In the genomic region with DNA sequence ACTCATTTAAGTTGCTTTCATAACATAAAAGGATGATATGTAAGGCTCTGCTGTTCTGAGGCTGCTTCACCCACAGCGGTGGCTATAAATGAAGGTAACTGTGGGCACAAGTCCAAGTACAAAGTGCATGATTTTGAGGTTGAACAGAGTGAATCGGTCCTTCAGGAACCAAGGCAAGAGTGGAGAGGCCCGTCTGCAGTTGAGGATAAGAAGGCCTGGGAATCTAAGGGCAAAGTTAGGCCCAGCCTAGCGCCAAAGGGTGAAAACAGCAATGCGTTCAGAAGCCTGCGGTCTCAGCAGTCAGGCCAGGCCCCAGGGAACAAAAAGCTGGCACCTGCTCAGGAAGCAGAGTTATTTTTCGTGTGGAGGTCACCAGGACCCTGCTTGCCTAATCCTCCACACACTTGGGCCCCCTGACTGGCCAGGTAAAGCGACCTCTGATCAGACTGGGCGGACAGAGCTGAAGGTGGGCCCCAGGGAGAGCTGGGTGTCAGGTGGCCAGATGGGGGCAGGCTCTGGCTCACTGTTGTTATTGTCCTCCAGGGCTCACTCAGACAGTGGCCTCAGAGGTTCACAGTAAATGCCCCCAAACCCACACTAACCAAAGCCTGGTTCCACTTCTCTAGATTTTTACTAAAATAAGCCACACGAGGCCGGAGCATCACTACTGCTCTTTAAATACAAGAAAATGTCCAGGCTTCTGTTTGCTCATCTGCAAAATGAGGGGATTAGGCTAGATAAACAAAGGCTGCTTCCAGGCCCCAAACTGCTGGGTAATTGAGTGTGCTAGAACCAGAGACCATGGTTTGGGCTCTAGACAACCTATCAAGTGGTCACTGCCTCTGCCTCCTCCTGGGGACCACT, we compare ENCODE assay signal across 1 cellular context.
TF ChIP-seq lines count a peak whose summit lies in the region.

No MANE protein-coding gene starts in this region.

TF ChIP-seq in HepG2, 621 proteins besides CTCF, POLR2A, EP300 and RAD21 (continued from another document and continues in another):
- TF ChIP-seq, protein P1, sequence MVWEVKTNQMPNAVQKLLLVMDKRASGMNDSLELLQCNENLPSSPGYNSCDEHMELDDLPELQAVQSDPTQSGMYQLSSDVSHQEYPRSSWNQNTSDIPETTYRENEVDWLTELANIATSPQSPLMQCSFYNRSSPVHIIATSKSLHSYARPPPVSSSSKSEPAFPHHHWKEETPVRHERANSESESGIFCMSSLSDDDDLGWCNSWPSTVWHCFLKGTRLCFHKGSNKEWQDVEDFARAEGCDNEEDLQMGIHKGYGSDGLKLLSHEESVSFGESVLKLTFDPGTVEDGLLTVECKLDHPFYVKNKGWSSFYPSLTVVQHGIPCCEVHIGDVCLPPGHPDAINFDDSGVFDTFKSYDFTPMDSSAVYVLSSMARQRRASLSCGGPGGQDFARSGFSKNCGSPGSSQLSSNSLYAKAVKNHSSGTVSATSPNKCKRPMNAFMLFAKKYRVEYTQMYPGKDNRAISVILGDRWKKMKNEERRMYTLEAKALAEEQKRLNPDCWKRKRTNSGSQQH (CRISPR knock-in tag; IDR thresholded peaks at IDR 0.05; ENCODE audit: low read depth) = no peak; the same call in 1 of the 2 replicates
- TF ChIP-seq, protein P2, sequence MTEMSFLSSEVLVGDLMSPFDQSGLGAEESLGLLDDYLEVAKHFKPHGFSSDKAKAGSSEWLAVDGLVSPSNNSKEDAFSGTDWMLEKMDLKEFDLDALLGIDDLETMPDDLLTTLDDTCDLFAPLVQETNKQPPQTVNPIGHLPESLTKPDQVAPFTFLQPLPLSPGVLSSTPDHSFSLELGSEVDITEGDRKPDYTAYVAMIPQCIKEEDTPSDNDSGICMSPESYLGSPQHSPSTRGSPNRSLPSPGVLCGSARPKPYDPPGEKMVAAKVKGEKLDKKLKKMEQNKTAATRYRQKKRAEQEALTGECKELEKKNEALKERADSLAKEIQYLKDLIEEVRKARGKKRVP (CRISPR knock-in tag; IDR thresholded peaks at IDR 0.05) = no peak
- TF ChIP-seq HNRNPL (IDR thresholded peaks at IDR 0.05; ENCODE audit: low read depth, low read length) = peak; percentile 86
- TF ChIP-seq, protein P3, sequence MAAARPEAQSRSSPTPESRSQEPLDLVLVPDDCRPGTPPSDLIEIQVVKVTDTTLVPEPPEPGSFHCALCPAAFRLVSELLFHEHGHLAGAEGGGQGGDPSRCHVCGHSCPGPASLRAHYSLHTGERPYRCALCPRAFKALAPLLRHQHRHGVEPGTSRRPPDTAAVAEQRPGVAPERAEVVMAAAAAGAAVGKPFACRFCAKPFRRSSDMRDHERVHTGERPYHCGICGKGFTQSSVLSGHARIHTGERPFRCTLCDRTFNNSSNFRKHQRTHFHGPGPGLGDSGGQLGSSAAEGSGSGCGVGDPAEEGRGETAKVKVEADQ (CRISPR knock-in tag; IDR thresholded peaks at IDR 0.05; ENCODE audit: borderline replicate concordance) = peak; percentile 94; the same call in 1 of the 2 replicates
- no peak for TF ChIP-seq ZNF749 (CRISPR knock-in tag; IDR thresholded peaks at IDR 0.05; ENCODE audit: borderline replicate concordance)
- 0 out of 2 replicates have a peak, but pooled peaks have one; percentile 56 for TF ChIP-seq ZC3H4 (CRISPR knock-in tag; IDR thresholded peaks at IDR 0.05; ENCODE audit: borderline replicate concordance)
- TF ChIP-seq, protein P4, sequence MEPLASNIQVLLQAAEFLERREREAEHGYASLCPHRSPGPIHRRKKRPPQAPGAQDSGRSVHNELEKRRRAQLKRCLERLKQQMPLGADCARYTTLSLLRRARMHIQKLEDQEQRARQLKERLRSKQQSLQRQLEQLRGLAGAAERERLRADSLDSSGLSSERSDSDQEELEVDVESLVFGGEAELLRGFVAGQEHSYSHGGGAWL (CRISPR knock-in tag; IDR thresholded peaks at IDR 0.05) = peak; percentile 45
- TF ChIP-seq AKAP8 (CRISPR knock-in tag; IDR thresholded peaks at IDR 0.05) = no peak
- peak; percentile 88 for TF ChIP-seq CCDC6 (CRISPR knock-in tag; IDR thresholded peaks at IDR 0.05)
- TF ChIP-seq RFXAP (CRISPR knock-in tag; IDR thresholded peaks at IDR 0.05; ENCODE audit: borderline replicate concordance) = peak; percentile 88
- TF ChIP-seq, protein P5, sequence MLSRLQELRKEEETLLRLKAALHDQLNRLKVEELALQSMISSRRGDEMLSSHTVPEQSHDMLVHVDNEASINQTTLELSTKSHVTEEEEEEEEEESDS (CRISPR knock-in tag; IDR thresholded peaks at IDR 0.05; ENCODE audit: borderline replicate concordance) = 0 out of 2 replicates have a peak, but pooled peaks have one; percentile 8
- TF ChIP-seq ZNF761 (CRISPR knock-in tag; conservative IDR thresholded peaks at IDR 0.05) = 0 out of 2 replicates have a peak, but pooled peaks have one; percentile 20
- peak; percentile 74; the same call in 1 of the 2 replicates for TF ChIP-seq ZNF256 (CRISPR knock-in tag; conservative IDR thresholded peaks at IDR 0.05)
- TF ChIP-seq ZNF264 (CRISPR knock-in tag; IDR thresholded peaks at IDR 0.05) = peak; percentile 93
- TF ChIP-seq PCBP2 (optimal IDR thresholded peaks at IDR 0.05; ENCODE audit: low read depth, low read length, poor library complexity, severe bottlenecking) = no peak
- TF ChIP-seq ZC3H13 (CRISPR knock-in tag; IDR thresholded peaks at IDR 0.05) = no peak
- TF ChIP-seq RFXANK (CRISPR knock-in tag; IDR thresholded peaks at IDR 0.05) = no peak
- no peak for TF ChIP-seq NBN (conservative IDR thresholded peaks at IDR 0.05)
- TF ChIP-seq, protein P6, sequence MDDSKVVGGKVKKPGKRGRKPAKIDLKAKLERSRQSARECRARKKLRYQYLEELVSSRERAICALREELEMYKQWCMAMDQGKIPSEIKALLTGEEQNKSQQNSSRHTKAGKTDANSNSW (CRISPR knock-in tag; IDR thresholded peaks at IDR 0.05; ENCODE audit: borderline replicate concordance) = 0 out of 2 replicates have a peak, but pooled peaks have one; percentile 45
- TF ChIP-seq NCOA1 (CRISPR knock-in tag; IDR thresholded peaks at IDR 0.05) = peak; percentile 78; the same call in 1 of the 2 replicates
- TF ChIP-seq, protein P7, sequence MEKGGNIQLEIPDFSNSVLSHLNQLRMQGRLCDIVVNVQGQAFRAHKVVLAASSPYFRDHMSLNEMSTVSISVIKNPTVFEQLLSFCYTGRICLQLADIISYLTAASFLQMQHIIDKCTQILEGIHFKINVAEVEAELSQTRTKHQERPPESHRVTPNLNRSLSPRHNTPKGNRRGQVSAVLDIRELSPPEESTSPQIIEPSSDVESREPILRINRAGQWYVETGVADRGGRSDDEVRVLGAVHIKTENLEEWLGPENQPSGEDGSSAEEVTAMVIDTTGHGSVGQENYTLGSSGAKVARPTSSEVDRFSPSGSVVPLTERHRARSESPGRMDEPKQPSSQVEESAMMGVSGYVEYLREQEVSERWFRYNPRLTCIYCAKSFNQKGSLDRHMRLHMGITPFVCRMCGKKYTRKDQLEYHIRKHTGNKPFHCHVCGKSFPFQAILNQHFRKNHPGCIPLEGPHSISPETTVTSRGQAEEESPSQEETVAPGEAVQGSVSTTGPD (CRISPR knock-in tag; IDR thresholded peaks at IDR 0.05) = peak; percentile 79
- peak; percentile 83; the same call in 1 of the 2 replicates for TF ChIP-seq ZNF83 (CRISPR knock-in tag; IDR thresholded peaks at IDR 0.05; ENCODE audit: borderline replicate concordance)
- TF ChIP-seq ZNF251 (CRISPR knock-in tag; IDR thresholded peaks at IDR 0.05) = no peak; the same call in 1 of the 2 replicates
- TF ChIP-seq, protein P8, sequence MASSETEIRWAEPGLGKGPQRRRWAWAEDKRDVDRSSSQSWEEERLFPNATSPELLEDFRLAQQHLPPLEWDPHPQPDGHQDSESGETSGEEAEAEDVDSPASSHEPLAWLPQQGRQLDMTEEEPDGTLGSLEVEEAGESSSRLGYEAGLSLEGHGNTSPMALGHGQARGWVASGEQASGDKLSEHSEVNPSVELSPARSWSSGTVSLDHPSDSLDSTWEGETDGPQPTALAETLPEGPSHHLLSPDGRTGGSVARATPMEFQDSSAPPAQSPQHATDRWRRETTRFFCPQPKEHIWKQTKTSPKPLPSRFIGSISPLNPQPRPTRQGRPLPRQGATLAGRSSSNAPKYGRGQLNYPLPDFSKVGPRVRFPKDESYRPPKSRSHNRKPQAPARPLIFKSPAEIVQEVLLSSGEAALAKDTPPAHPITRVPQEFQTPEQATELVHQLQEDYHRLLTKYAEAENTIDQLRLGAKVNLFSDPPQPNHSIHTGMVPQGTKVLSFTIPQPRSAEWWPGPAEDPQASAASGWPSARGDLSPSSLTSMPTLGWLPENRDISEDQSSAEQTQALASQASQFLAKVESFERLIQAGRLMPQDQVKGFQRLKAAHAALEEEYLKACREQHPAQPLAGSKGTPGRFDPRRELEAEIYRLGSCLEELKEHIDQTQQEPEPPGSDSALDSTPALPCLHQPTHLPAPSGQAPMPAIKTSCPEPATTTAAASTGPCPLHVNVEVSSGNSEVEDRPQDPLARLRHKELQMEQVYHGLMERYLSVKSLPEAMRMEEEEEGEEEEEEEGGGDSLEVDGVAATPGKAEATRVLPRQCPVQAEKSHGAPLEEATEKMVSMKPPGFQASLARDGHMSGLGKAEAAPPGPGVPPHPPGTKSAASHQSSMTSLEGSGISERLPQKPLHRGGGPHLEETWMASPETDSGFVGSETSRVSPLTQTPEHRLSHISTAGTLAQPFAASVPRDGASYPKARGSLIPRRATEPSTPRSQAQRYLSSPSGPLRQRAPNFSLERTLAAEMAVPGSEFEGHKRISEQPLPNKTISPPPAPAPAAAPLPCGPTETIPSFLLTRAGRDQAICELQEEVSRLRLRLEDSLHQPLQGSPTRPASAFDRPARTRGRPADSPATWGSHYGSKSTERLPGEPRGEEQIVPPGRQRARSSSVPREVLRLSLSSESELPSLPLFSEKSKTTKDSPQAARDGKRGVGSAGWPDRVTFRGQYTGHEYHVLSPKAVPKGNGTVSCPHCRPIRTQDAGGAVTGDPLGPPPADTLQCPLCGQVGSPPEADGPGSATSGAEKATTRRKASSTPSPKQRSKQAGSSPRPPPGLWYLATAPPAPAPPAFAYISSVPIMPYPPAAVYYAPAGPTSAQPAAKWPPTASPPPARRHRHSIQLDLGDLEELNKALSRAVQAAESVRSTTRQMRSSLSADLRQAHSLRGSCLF (CRISPR knock-in tag; IDR thresholded peaks at IDR 0.05; ENCODE audit: borderline replicate concordance) = no peak; the same call in 1 of the 2 replicates
- TF ChIP-seq, protein P9, sequence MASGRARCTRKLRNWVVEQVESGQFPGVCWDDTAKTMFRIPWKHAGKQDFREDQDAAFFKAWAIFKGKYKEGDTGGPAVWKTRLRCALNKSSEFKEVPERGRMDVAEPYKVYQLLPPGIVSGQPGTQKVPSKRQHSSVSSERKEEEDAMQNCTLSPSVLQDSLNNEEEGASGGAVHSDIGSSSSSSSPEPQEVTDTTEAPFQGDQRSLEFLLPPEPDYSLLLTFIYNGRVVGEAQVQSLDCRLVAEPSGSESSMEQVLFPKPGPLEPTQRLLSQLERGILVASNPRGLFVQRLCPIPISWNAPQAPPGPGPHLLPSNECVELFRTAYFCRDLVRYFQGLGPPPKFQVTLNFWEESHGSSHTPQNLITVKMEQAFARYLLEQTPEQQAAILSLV (CRISPR knock-in tag; IDR thresholded peaks at IDR 0.05; ENCODE audit: borderline replicate concordance) = no peak
- no peak for TF ChIP-seq JDP2 (CRISPR knock-in tag; IDR thresholded peaks at IDR 0.05; ENCODE audit: borderline replicate concordance)
- TF ChIP-seq PRMT3 (CRISPR knock-in tag; IDR thresholded peaks at IDR 0.05; ENCODE audit: borderline replicate concordance, low read depth) = peak; percentile 58; the same call in 1 of the 2 replicates
- TF ChIP-seq TCF7 (IDR thresholded peaks at IDR 0.05; ENCODE audit: low read depth) = peak; percentile 15; the same call in 1 of the 2 replicates
- TF ChIP-seq, protein P10, sequence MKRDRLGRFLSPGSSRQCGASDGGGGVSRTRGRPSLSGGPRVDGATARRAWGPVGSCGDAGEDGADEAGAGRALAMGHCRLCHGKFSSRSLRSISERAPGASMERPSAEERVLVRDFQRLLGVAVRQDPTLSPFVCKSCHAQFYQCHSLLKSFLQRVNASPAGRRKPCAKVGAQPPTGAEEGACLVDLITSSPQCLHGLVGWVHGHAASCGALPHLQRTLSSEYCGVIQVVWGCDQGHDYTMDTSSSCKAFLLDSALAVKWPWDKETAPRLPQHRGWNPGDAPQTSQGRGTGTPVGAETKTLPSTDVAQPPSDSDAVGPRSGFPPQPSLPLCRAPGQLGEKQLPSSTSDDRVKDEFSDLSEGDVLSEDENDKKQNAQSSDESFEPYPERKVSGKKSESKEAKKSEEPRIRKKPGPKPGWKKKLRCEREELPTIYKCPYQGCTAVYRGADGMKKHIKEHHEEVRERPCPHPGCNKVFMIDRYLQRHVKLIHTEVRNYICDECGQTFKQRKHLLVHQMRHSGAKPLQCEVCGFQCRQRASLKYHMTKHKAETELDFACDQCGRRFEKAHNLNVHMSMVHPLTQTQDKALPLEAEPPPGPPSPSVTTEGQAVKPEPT (CRISPR knock-in tag; IDR thresholded peaks at IDR 0.05; ENCODE audit: low read depth) = 0 out of 2 replicates have a peak, but pooled peaks have one; percentile 80
- TF ChIP-seq TAF15 (IDR thresholded peaks at IDR 0.05; ENCODE audit: low read depth, low read length, poor library complexity, severe bottlenecking) = no peak
- no peak for TF ChIP-seq ZNF652 (CRISPR knock-in tag; IDR thresholded peaks at IDR 0.05; ENCODE audit: borderline replicate concordance, low read depth)
- TF ChIP-seq SNAI1 (CRISPR knock-in tag; IDR thresholded peaks at IDR 0.05; ENCODE audit: borderline replicate concordance) = peak; percentile 89; the same call in 1 of the 2 replicates
- peak; percentile 47; the same call in 1 of the 2 replicates for TF ChIP-seq NFYB (CRISPR knock-in tag; IDR thresholded peaks at IDR 0.05)
- no peak for TF ChIP-seq RAD51 (IDR thresholded peaks at IDR 0.05; ENCODE audit: borderline replicate concordance)
- TF ChIP-seq ELF3 (CRISPR knock-in tag; IDR thresholded peaks at IDR 0.05) = peak; percentile 88
- TF ChIP-seq, protein P11, sequence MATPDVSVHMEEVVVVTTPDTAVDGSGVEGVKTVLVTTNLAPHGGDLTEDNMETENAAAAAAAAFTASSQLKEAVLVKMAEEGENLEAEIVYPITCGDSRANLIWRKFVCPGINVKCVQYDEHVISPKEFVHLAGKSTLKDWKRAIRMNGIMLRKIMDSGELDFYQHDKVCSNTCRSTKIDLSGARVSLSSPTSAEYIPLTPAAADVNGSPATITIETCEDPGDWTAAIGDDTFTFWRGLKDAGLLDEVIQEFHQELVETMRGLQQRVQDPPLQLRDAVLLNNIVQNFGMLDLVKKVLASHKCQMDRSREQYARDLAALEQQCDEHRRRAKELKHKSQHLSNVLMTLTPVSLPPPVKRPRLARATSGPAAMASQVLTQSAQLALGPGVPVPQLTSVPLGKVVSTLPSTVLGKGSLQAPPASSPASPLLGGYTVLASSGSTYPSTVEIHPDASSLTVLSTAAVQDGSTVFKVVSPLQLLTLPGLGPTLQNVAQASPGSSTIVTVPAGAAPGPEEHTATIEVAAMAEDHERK (CRISPR knock-in tag; IDR thresholded peaks at IDR 0.05; ENCODE audit: low read depth) = no peak
- peak; percentile 96 for TF ChIP-seq ZNF557 (CRISPR knock-in tag; IDR thresholded peaks at IDR 0.05)
- TF ChIP-seq, protein P12, sequence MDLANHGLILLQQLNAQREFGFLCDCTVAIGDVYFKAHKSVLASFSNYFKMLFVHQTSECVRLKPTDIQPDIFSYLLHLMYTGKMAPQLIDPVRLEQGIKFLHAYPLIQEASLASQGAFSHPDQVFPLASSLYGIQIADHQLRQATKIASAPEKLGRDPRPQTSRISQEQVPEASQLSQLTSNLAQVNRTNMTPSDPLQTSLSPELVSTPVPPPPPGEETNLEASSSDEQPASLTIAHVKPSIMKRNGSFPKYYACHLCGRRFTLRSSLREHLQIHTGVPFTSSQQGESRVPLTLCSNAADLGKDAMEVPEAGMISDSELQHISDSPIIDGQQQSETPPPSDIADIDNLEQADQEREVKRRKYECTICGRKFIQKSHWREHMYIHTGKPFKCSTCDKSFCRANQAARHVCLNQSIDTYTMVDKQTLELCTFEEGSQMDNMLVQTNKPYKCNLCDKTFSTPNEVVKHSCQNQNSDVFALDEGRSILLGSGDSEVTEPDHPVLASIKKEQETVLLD (CRISPR knock-in tag; IDR thresholded peaks at IDR 0.05; ENCODE audit: low read depth) = no peak
